ENCODE assay signal across 8 cellular contexts in genomic region chr16:3134338-3135119, GRCh38. TPM values are rescaled to one million over a fixed set of nuclear protein-coding genes. Genes with fewer than 3 reads are reported as not detected.
DNase-seq lines count a peak whose midpoint lies in the region; ATAC-seq and TF ChIP-seq lines count a peak whose summit lies in the region.

A gene with protein sequence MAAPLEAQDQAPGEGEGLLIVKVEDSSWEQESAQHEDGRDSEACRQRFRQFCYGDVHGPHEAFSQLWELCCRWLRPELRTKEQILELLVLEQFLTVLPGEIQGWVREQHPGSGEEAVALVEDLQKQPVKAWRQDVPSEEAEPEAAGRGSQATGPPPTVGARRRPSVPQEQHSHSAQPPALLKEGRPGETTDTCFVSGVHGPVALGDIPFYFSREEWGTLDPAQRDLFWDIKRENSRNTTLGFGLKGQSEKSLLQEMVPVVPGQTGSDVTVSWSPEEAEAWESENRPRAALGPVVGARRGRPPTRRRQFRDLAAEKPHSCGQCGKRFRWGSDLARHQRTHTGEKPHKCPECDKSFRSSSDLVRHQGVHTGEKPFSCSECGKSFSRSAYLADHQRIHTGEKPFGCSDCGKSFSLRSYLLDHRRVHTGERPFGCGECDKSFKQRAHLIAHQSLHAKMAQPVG (plus strand): TSS chr16:3135029. CDS start chr16:3137281, 2,252 bp downstream.

- H3K27me3 ChIP-seq in osteoblast (ENCODE audit: insufficient read depth, low read length) (no peaks in the 10 kb centered on the region), thoracic aorta (replicated peaks; ENCODE audit: insufficient read depth) (no peaks in the 10 kb centered on the region)

- peaks cover 8% of the 10 kb centered on the region for H4K20me1 ChIP-seq in osteoblast (ENCODE audit: insufficient read depth, low read length)

- no peak for TF ChIP-seq CTCF in glutamatergic neuron (IDR thresholded peaks at IDR 0.05; ENCODE audit: partially characterized antibody, unreplicated experiment)
- TF ChIP-seq CTCF in osteoblast (IDR thresholded peaks at IDR 0.05; ENCODE audit: extremely low read depth, low read depth, low read length): no peak
- no peak for TF ChIP-seq CTCF in thoracic aorta (IDR thresholded peaks at IDR 0.05)

- peak within 1 kb of the TSS; percentile 95 for H2AFZ ChIP-seq in osteoblast (ENCODE audit: low read length)

- H3K36me3 Mint-ChIP-seq in activated naive CD4-positive, alpha-beta T cell treated with anti-CD3 and anti-CD28 coated beads, Interleukin-2, amount 50 U/mL, for 72 hours: peaks cover 9 to 10% of the 10 kb centered on the region in 2 donors
- no peaks in the 10 kb centered on the region for H3K36me3 Mint-ChIP-seq in glutamatergic neuron (ENCODE audit: unreplicated experiment)

- H3K4me3 ChIP-seq in GM08714 (ENCODE audit: low read length) (peak within 1 kb of the TSS; percentile 98), osteoblast (ENCODE audit: insufficient read depth, low read length) (peak within 1 kb of the TSS; percentile 88), thoracic aorta (peak within 1 kb of the TSS; percentile 90)

- H3K4me1 ChIP-seq in osteoblast (ENCODE audit: insufficient read depth, low read length) (peaks cover 18% of the 10 kb centered on the region), thoracic aorta (ENCODE audit: control insufficient read depth in 1 of 2, low read depth in 2 of 2) (peaks cover 3 to 24% of the 10 kb centered on the region in 2 donors)

- ATAC-seq in HG02623 (IDR thresholded peaks at IDR 0.05; ENCODE audit: unreplicated experiment) (peak; percentile 86), thoracic aorta (ENCODE audit: insufficient number of reproducible peaks, low FRiP score, low read depth) (peak; percentile 96)
- ATAC-seq in activated naive CD4-positive, alpha-beta T cell treated with anti-CD3 and anti-CD28 coated beads, Interleukin-2, amount 50 U/mL, for 72 hours: peak; percentile 97

- H3K4me2 ChIP-seq in osteoblast (ENCODE audit: insufficient read depth, low read length): peak within 1 kb of the TSS; percentile 99

- peak within 1 kb of the TSS; percentile 87 for H3K27ac ChIP-seq in osteoblast (ENCODE audit: low read depth, low read length)
- peak within 1 kb of the TSS; percentile 91 to 93 for H3K27ac ChIP-seq in thoracic aorta

- no peaks in the 10 kb centered on the region for H3K9me3 ChIP-seq in osteoblast (ENCODE audit: low read depth, low read length)
- no peaks in the 10 kb centered on the region for H3K9me3 ChIP-seq in thoracic aorta

- peak; percentile 87 for DNase-seq in NCI-H1105 (lab: John Stamatoyannopoulos, UW)
- DNase-seq in SKM-1 (lab: John Stamatoyannopoulos, UW; ENCODE audit: unreplicated experiment): peak; percentile 99
- DNase-seq in activated naive CD4-positive, alpha-beta T cell treated with anti-CD3 and anti-CD28 coated beads, Interleukin-2, amount 50 U/mL, for 72 hours (ENCODE audit: low spot score in 2 of 2): peak; percentile 84 to 96
- peak; percentile 91 for DNase-seq in glutamatergic neuron
- DNase-seq in osteoblast (ENCODE audit: insufficient read length, low spot score, missing footprints): peak; percentile 99
- DNase-seq in thoracic aorta (ENCODE audit: low spot score): peak; percentile 88

- H3K27ac Mint-ChIP-seq in activated naive CD4-positive, alpha-beta T cell treated with anti-CD3 and anti-CD28 coated beads, Interleukin-2, amount 50 U/mL, for 72 hours: peak within 1 kb of the TSS; percentile 96 to 98
- peak within 1 kb of the TSS; percentile 99 for H3K27ac Mint-ChIP-seq in glutamatergic neuron (ENCODE audit: unreplicated experiment)

- peaks cover 13% of the 10 kb centered on the region for H3K4me1 Mint-ChIP-seq in glutamatergic neuron (ENCODE audit: low read depth, unreplicated experiment)

- peaks cover 44% of the 10 kb centered on the region for H3K79me2 ChIP-seq in osteoblast (ENCODE audit: insufficient read depth, low read length)

- H3K36me3 ChIP-seq in osteoblast (ENCODE audit: insufficient read depth, low read length) (peaks cover 14% of the 10 kb centered on the region), thoracic aorta (peaks cover 5% of the 10 kb centered on the region)

- no peaks in the 10 kb centered on the region for H3K9me3 Mint-ChIP-seq in activated naive CD4-positive, alpha-beta T cell treated with anti-CD3 and anti-CD28 coated beads, Interleukin-2, amount 50 U/mL, for 72 hours
- peaks cover 5% of the 10 kb centered on the region for H3K9me3 Mint-ChIP-seq in glutamatergic neuron (ENCODE audit: unreplicated experiment)

- peaks cover 11% of the 10 kb centered on the region for H3K27me3 Mint-ChIP-seq in glutamatergic neuron (ENCODE audit: unreplicated experiment)

- H3K4me3 Mint-ChIP-seq in glutamatergic neuron (ENCODE audit: unreplicated experiment): peak within 1 kb of the TSS; percentile 99

RNA-seq across cellular contexts. Expression of the gene that starts here (rescaled TPM):
- 1 to 10 TPM; 6.1 to 8.2 TPM for total RNA-seq in activated naive CD4-positive, alpha-beta T cell treated with anti-CD3 and anti-CD28 coated beads, Interleukin-2, amount 50 U/mL, for 72 hours
- total RNA-seq in glutamatergic neuron (ENCODE audit: unreplicated experiment): 18.7 TPM
- total RNA-seq in osteoblast: 8.0 and 9.4 TPM in 2 replicates
- 10 to 100 TPM in 1 of 2 donors, 1 to 10 TPM in 1; 5.9 to 16.2 TPM for total RNA-seq in thoracic aorta

Comparison
In these comparisons a context has a peak if more than half of its experiments do, and no peak if none do; other contexts are left out.
1. Peak in every context shown above with its lines: DNase-seq, ATAC-seq, H3K4me3 ChIP-seq and H3K27ac ChIP-seq.